Comparison of ENCODE assay signal across 8 cellular contexts in genomic region chr14:21014761-21015190, GRCh38. TPM values are rescaled to one million over a fixed set of nuclear protein-coding genes. Genes with fewer than 3 reads are reported as not detected.
A peak's percentile ranks its signal among the peaks of the same experiment; 100 is the strongest.
DNase-seq lines count a peak whose midpoint lies in the region; ATAC-seq and TF ChIP-seq lines count a peak whose summit lies in the region.

No MANE protein-coding gene starts in this region.

- in situ Hi-C loops in G401 (cut with HindIII; ENCODE audit: low sequenced_read_pairs) = no loop called here

- peak; percentile 83 for ATAC-seq in esophagus mucosa
- ATAC-seq in naive thymus-derived CD8-positive, alpha-beta T cell = peak; percentile 83 to 95
- ATAC-seq in GM18909 (IDR thresholded peaks at IDR 0.05; ENCODE audit: poor library complexity, unreplicated experiment) = no peak

- H3K36me3 Mint-ChIP-seq in naive thymus-derived CD8-positive, alpha-beta T cell = peaks cover 0 to 23% (median 6%) of the 10 kb centered on the region in 3 donors

- intact Hi-C loops in PC-9 (cut with micrococcal nuclease; ENCODE audit: unreplicated experiment) = loop anchor here (1.0 to 10.0 kb wide), 3 partner anchors 26 to 90 kb away; no protein-coding TSS in a partner anchor

- POLR2A ChIA-PET in PC-9 (lab: Charles Lee; ENCODE audit: unreplicated experiment) = interaction anchor here (0.7 to 0.8 kb wide), 2 partner anchors 17 to 588 kb away, joined by 6 to 17 read pairs; no protein-coding TSS in a partner anchor
- POLR2A ChIA-PET in naive thymus-derived CD8-positive, alpha-beta T cell (lab: Charles Lee) = interaction anchor here (1.0 to 2.4 kb wide), 6 partner anchors 10 to 95 kb away, joined by 3 to 15 read pairs (median 10); partner anchors contain the start of gene NDRG2

- H3K4me3 ChIP-seq in PC-9 = no peak overlapping the region

- no peak overlapping the region for H3K4me3 Mint-ChIP-seq in naive thymus-derived CD8-positive, alpha-beta T cell

- no peaks in the 10 kb centered on the region for H3K9me3 Mint-ChIP-seq in naive thymus-derived CD8-positive, alpha-beta T cell

- no peaks in the 10 kb centered on the region for H3K27me3 ChIP-seq in PC-9 (ENCODE audit: insufficient read depth, low read depth)

- H3F3A ChIP-seq in PC-9 (ENCODE audit: insufficient read depth, low read depth) = no peaks in the 10 kb centered on the region

- H3K9me3 ChIP-seq in PC-9 (ENCODE audit: insufficient read depth, low read depth) = no peaks in the 10 kb centered on the region

- no peak overlapping the region for H3K27ac ChIP-seq in PC-9

- no peak overlapping the region for H3K27ac Mint-ChIP-seq in naive thymus-derived CD8-positive, alpha-beta T cell

- no TSS peak for BruUV-seq in PC-9 (replicated peaks; lab: Mats Ljungman, UMichigan)

- DNase-seq in G401 (ENCODE audit: low spot score) (peak; percentile 94), KG1 (lab: John Stamatoyannopoulos, UW) (peak; percentile 41), PC-9 (peak; percentile 55 to 69), activated T-cell treated with anti-CD3 and anti-CD28 coated beads for 4 hours (peak; percentile 86)
- DNase-seq in naive thymus-derived CD8-positive, alpha-beta T cell = peak; percentile 66 to 88 (median 78)
- peak; percentile 53 to 72 for DNase-seq in stimulated activated CD8-positive, alpha-beta memory T cell treated with anti-CD3 and anti-CD28 coated beads, Interleukin-7, amount 100 ng/mL, for 4 hours (ENCODE audit: low read depth in 2 of 2)

- no peaks in the 10 kb centered on the region for H3K4me1 ChIP-seq in PC-9 (replicated peaks; ENCODE audit: insufficient read depth)

- CTCF ChIA-PET in PC-9 (lab: Charles Lee) = interaction anchor here (0.5 to 2.5 kb wide), 13 partner anchors 9 to 269 kb away, joined by 3 to 20 read pairs (median 4); partner anchors contain the start of genes ARHGEF40 and SLC39A2

- no peak overlapping the region for H2AFZ ChIP-seq in PC-9

- peaks cover 0 to 2% (median under 1%) of the 10 kb centered on the region in 4 donors for H3K4me1 Mint-ChIP-seq in naive thymus-derived CD8-positive, alpha-beta T cell

- peaks cover 11 to 29% (median 15%) of the 10 kb centered on the region in 5 donors for H3K27me3 Mint-ChIP-seq in naive thymus-derived CD8-positive, alpha-beta T cell

- no peak overlapping the region for H3K4me2 ChIP-seq in PC-9

- peak; percentile 83 for TF ChIP-seq CTCF in PC-9 (conservative IDR thresholded peaks at IDR 0.05)

- no peaks in the 10 kb centered on the region for H4K20me1 ChIP-seq in PC-9 (ENCODE audit: insufficient read depth)

- H3K9me2 ChIP-seq in PC-9 (ENCODE audit: insufficient read depth) = no peaks in the 10 kb centered on the region

- no peaks in the 10 kb centered on the region for H3K36me3 ChIP-seq in PC-9 (ENCODE audit: low read depth)

- no peaks in the 10 kb centered on the region for H3K79me2 ChIP-seq in PC-9 (ENCODE audit: low read depth)

RNA-seq across cellular contexts. Expression of gene NDRG2, which starts 10.1 kb away (rescaled TPM):
- total RNA-seq in G401 (2014; rRNA removed; shearing (Covaris generic)) = 28.6 and 40.4 TPM in 2 replicates
- 12.2 and 14.6 TPM in 2 replicates for total RNA-seq in PC-9 (2021)
- total RNA-seq in esophagus mucosa = 54.7 TPM
- total RNA-seq in naive thymus-derived CD8-positive, alpha-beta T cell = 10 to 100 TPM; 30.8 to 35.4 TPM
- 10 to 100 TPM; 24.6 to 32.7 (median 28.3) TPM for polyA plus RNA-seq in naive thymus-derived CD8-positive, alpha-beta T cell

RNA-seq across cellular contexts. Expression of gene TPPP2, which starts 15.2 kb away (rescaled TPM):
- total RNA-seq in G401 (2014; rRNA removed; shearing (Covaris generic)) = not detected in 2 replicates
- not detected in 2 replicates for total RNA-seq in PC-9 (2021)
- total RNA-seq in esophagus mucosa = not detected
- total RNA-seq in naive thymus-derived CD8-positive, alpha-beta T cell = not detected
- not detected for polyA plus RNA-seq in naive thymus-derived CD8-positive, alpha-beta T cell

RNA-seq across cellular contexts. Expression of gene SLC39A2, which starts 15.7 kb away (rescaled TPM):
- not detected in 2 replicates for total RNA-seq in G401 (2014; rRNA removed; shearing (Covaris generic))
- 0.35 and 0.68 TPM in 2 replicates for total RNA-seq in PC-9 (2021)
- total RNA-seq in esophagus mucosa = 15.7 TPM
- under 1 TPM; 0.80 to 0.91 TPM for total RNA-seq in naive thymus-derived CD8-positive, alpha-beta T cell
- polyA plus RNA-seq in naive thymus-derived CD8-positive, alpha-beta T cell = not detected

RNA-seq across cellular contexts. Expression of gene RNASE13, which starts 19.8 kb away (rescaled TPM):
- not detected in 2 replicates for total RNA-seq in G401 (2014; rRNA removed; shearing (Covaris generic))
- total RNA-seq in PC-9 (2021) = not detected in 2 replicates
- total RNA-seq in esophagus mucosa = not detected
- total RNA-seq in naive thymus-derived CD8-positive, alpha-beta T cell = not detected
- polyA plus RNA-seq in naive thymus-derived CD8-positive, alpha-beta T cell = not detected

RNA-seq across cellular contexts. Expression of gene METTL17, which starts 25.0 kb away (rescaled TPM):
- 88.2 and 157 TPM in 2 replicates for total RNA-seq in G401 (2014; rRNA removed; shearing (Covaris generic))
- total RNA-seq in PC-9 (2021) = 40.9 and 51.2 TPM in 2 replicates
- total RNA-seq in esophagus mucosa = 37.8 TPM
- 100 to 1,000 TPM; 120 to 127 TPM for total RNA-seq in naive thymus-derived CD8-positive, alpha-beta T cell
- polyA plus RNA-seq in naive thymus-derived CD8-positive, alpha-beta T cell = 10 to 100 TPM; 29.8 to 50.8 (median 38.2) TPM

Comparison
In these comparisons a context has a peak if more than half of its experiments do, and no peak if none do; other contexts are left out.
1. DNase-seq: peak in every context shown above with its lines; median percentile 94 in G401; 86 in activated T-cell treated with anti-CD3 and anti-CD28 coated beads for 4 hours; 78 in naive thymus-derived CD8-positive, alpha-beta T cell; 62 in stimulated activated CD8-positive, alpha-beta memory T cell treated with anti-CD3 and anti-CD28 coated beads, Interleukin-7, amount 100 ng/mL, for 4 hours; 62 in PC-9; 41 in KG1.